1 cellular context compared by ENCODE assay signal in the genomic region with DNA sequence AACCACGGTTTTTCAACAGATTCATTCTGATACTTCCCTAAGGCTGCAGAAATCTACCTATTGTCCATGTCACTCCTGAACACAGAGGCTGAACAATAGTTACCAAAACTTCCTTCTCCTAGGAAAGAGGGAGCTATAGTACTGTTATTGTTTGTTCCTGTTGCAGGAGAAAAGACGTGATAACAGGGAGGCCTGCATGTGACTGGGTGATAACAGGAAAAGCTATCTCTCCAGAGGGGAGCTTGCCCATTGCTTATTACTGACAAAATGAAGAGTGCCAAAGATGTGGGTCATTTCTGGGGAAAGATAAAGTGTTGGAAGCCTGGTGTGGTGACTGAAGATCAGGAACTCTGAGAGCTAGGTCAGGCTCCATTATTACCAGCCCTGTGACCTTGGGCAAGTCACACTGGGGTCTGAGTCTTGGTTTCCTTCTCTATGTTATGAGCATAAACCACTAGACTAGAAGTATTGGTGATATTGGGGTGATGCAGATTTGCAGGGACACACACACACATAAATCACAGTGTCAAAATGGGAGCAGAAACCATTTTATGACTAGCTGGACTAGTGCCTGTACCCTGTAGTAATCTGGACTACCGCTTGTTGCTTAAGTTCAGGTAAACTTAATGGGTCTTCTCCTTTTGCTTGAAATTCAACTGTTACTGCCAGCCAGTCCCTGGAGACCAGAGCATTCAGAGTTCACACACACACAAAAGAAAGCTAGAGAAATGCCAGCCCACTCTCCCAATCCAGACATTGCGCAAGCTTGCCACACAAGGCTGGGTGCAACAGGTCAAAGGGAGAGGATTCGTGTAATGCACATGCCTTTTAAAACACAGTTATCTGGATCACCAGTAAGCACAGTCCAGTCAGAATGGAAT.
TF ChIP-seq lines count a peak whose summit lies in the region.

No MANE protein-coding gene starts in this region.

TF ChIP-seq in K562, 482 proteins besides CTCF, POLR2A, EP300 and RAD21 (continued from another document and continues in another):
- TF ChIP-seq, protein P1, sequence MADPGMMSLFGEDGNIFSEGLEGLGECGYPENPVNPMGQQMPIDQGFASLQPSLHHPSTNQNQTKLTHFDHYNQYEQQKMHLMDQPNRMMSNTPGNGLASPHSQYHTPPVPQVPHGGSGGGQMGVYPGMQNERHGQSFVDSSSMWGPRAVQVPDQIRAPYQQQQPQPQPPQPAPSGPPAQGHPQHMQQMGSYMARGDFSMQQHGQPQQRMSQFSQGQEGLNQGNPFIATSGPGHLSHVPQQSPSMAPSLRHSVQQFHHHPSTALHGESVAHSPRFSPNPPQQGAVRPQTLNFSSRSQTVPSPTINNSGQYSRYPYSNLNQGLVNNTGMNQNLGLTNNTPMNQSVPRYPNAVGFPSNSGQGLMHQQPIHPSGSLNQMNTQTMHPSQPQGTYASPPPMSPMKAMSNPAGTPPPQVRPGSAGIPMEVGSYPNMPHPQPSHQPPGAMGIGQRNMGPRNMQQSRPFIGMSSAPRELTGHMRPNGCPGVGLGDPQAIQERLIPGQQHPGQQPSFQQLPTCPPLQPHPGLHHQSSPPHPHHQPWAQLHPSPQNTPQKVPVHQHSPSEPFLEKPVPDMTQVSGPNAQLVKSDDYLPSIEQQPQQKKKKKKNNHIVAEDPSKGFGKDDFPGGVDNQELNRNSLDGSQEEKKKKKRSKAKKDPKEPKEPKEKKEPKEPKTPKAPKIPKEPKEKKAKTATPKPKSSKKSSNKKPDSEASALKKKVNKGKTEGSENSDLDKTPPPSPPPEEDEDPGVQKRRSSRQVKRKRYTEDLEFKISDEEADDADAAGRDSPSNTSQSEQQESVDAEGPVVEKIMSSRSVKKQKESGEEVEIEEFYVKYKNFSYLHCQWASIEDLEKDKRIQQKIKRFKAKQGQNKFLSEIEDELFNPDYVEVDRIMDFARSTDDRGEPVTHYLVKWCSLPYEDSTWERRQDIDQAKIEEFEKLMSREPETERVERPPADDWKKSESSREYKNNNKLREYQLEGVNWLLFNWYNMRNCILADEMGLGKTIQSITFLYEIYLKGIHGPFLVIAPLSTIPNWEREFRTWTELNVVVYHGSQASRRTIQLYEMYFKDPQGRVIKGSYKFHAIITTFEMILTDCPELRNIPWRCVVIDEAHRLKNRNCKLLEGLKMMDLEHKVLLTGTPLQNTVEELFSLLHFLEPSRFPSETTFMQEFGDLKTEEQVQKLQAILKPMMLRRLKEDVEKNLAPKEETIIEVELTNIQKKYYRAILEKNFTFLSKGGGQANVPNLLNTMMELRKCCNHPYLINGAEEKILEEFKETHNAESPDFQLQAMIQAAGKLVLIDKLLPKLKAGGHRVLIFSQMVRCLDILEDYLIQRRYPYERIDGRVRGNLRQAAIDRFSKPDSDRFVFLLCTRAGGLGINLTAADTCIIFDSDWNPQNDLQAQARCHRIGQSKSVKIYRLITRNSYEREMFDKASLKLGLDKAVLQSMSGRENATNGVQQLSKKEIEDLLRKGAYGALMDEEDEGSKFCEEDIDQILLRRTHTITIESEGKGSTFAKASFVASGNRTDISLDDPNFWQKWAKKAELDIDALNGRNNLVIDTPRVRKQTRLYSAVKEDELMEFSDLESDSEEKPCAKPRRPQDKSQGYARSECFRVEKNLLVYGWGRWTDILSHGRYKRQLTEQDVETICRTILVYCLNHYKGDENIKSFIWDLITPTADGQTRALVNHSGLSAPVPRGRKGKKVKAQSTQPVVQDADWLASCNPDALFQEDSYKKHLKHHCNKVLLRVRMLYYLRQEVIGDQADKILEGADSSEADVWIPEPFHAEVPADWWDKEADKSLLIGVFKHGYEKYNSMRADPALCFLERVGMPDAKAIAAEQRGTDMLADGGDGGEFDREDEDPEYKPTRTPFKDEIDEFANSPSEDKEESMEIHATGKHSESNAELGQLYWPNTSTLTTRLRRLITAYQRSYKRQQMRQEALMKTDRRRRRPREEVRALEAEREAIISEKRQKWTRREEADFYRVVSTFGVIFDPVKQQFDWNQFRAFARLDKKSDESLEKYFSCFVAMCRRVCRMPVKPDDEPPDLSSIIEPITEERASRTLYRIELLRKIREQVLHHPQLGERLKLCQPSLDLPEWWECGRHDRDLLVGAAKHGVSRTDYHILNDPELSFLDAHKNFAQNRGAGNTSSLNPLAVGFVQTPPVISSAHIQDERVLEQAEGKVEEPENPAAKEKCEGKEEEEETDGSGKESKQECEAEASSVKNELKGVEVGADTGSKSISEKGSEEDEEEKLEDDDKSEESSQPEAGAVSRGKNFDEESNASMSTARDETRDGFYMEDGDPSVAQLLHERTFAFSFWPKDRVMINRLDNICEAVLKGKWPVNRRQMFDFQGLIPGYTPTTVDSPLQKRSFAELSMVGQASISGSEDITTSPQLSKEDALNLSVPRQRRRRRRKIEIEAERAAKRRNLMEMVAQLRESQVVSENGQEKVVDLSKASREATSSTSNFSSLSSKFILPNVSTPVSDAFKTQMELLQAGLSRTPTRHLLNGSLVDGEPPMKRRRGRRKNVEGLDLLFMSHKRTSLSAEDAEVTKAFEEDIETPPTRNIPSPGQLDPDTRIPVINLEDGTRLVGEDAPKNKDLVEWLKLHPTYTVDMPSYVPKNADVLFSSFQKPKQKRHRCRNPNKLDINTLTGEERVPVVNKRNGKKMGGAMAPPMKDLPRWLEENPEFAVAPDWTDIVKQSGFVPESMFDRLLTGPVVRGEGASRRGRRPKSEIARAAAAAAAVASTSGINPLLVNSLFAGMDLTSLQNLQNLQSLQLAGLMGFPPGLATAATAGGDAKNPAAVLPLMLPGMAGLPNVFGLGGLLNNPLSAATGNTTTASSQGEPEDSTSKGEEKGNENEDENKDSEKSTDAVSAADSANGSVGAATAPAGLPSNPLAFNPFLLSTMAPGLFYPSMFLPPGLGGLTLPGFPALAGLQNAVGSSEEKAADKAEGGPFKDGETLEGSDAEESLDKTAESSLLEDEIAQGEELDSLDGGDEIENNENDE (IDR thresholded peaks at IDR 0.05; ENCODE audit: low read depth, low read length), result no peak
- TF ChIP-seq ARNT (IDR thresholded peaks at IDR 0.05) (peak in 1 of 2 experiments; percentile 41; a peak in 1 of 4 replicates), GATA2 (CRISPR knock-in tag; IDR thresholded peaks at IDR 0.05) (no peak), EP400 (IDR thresholded peaks at IDR 0.05) (no peak), E2F3 (CRISPR knock-in tag; IDR thresholded peaks at IDR 0.05) (no peak), ZNF311 (CRISPR knock-in tag; IDR thresholded peaks at IDR 0.05) (no peak), TBL1XR1 (IDR thresholded peaks at IDR 0.05; ENCODE audit: low read length in 2 of 2) (peak in 1 of 2 experiments; percentile 64; a peak in 1 of 4 replicates), BHLHE40 (IDR thresholded peaks at IDR 0.05; ENCODE audit: low read length) (peak; percentile 90), ZNF699 (CRISPR knock-in tag; IDR thresholded peaks at IDR 0.05; ENCODE audit: insufficient replicate concordance) (no peak), NELFE (IDR thresholded peaks at IDR 0.05; ENCODE audit: insufficient read depth, insufficient read length) (no peak), DPF2 (IDR thresholded peaks at IDR 0.05) (peak; percentile 70), NFE2 (IDR thresholded peaks at IDR 0.05; ENCODE audit: low read depth) (no peak), MAFK (IDR thresholded peaks at IDR 0.05; ENCODE audit: low read length) (no peak), HMG20B (CRISPR knock-in tag; IDR thresholded peaks at IDR 0.05) (no peak), CCNT2 (IDR thresholded peaks at IDR 0.05; ENCODE audit: borderline replicate concordance, extremely low read depth, insufficient read length, low read depth, low read length) (peak; percentile 48), TAF1 (IDR thresholded peaks at IDR 0.05; ENCODE audit: control insufficient read depth, extremely low read depth, insufficient read depth, low read length, severe bottlenecking) (no peak), ZNF785 (CRISPR knock-in tag; IDR thresholded peaks at IDR 0.05) (no peak), HEY1 (CRISPR knock-in tag; IDR thresholded peaks at IDR 0.05; ENCODE audit: borderline replicate concordance) (no peak), FOXM1 (IDR thresholded peaks at IDR 0.05; ENCODE audit: low read depth) (0 out of 2 replicates have a peak, but pooled peaks have one; percentile 30), FOXM1 (CRISPR knock-in tag; IDR thresholded peaks at IDR 0.05; ENCODE audit: low read depth) (no peak), ZNF408 (CRISPR knock-in tag; IDR thresholded peaks at IDR 0.05; ENCODE audit: low read depth) (no peak), CHD1 (IDR thresholded peaks at IDR 0.05; ENCODE audit: low read length) (no peak), JUND (IDR thresholded peaks at IDR 0.05; ENCODE audit: borderline replicate concordance, low read depth, low read length) (no peak), JUND (tag; IDR thresholded peaks at IDR 0.05; ENCODE audit: borderline replicate concordance, low read depth, low read length) (peak; percentile 42; the same call in 1 of the 3 replicates), HDAC3 (IDR thresholded peaks at IDR 0.05; ENCODE audit: borderline replicate concordance, partially characterized antibody) (peak; percentile 40), SMC3 (conservative IDR thresholded peaks at IDR 0.05; ENCODE audit: insufficient read depth, low read depth, low read length) (no peak), TAF9B (IDR thresholded peaks at IDR 0.05; ENCODE audit: partially characterized antibody) (no peak), ZNF253 (CRISPR knock-in tag; conservative IDR thresholded peaks at IDR 0.05) (no peak), MEIS2 (IDR thresholded peaks at IDR 0.05; ENCODE audit: partially characterized antibody) (peak; percentile 62)
- TF ChIP-seq, protein P2, sequence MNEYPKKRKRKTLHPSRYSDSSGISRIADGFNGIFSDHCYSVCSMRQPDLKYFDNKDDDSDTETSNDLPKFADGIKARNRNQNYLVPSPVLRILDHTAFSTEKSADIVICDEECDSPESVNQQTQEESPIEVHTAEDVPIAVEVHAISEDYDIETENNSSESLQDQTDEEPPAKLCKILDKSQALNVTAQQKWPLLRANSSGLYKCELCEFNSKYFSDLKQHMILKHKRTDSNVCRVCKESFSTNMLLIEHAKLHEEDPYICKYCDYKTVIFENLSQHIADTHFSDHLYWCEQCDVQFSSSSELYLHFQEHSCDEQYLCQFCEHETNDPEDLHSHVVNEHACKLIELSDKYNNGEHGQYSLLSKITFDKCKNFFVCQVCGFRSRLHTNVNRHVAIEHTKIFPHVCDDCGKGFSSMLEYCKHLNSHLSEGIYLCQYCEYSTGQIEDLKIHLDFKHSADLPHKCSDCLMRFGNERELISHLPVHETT (CRISPR knock-in tag; conservative IDR thresholded peaks at IDR 0.05 in 1 of 2, IDR thresholded peaks at IDR 0.05 in 1 of 2), result peak in 1 of 2 experiments; percentile 57; a peak in 1 of 4 replicates
- TF ChIP-seq, protein P3, sequence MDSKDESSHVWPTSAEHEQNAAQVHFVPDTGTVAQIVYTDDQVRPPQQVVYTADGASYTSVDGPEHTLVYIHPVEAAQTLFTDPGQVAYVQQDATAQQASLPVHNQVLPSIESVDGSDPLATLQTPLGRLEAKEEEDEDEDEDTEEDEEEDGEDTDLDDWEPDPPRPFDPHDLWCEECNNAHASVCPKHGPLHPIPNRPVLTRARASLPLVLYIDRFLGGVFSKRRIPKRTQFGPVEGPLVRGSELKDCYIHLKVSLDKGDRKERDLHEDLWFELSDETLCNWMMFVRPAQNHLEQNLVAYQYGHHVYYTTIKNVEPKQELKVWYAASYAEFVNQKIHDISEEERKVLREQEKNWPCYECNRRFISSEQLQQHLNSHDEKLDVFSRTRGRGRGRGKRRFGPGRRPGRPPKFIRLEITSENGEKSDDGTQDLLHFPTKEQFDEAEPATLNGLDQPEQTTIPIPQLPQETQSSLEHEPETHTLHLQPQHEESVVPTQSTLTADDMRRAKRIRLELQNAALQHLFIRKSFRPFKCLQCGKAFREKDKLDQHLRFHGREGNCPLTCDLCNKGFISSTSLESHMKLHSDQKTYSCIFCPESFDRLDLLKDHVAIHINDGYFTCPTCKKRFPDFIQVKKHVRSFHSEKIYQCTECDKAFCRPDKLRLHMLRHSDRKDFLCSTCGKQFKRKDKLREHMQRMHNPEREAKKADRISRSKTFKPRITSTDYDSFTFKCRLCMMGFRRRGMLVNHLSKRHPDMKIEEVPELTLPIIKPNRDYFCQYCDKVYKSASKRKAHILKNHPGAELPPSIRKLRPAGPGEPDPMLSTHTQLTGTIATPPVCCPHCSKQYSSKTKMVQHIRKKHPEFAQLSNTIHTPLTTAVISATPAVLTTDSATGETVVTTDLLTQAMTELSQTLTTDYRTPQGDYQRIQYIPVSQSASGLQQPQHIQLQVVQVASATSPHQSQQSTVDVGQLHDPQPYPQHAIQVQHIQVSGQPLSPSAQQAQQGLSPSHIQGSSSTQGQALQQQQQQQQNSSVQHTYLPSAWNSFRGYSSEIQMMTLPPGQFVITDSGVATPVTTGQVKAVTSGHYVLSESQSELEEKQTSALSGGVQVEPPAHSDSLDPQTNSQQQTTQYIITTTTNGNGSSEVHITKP (IDR thresholded peaks at IDR 0.05; ENCODE audit: partially characterized antibody), result peak; percentile 15
- TF ChIP-seq, protein P4, sequence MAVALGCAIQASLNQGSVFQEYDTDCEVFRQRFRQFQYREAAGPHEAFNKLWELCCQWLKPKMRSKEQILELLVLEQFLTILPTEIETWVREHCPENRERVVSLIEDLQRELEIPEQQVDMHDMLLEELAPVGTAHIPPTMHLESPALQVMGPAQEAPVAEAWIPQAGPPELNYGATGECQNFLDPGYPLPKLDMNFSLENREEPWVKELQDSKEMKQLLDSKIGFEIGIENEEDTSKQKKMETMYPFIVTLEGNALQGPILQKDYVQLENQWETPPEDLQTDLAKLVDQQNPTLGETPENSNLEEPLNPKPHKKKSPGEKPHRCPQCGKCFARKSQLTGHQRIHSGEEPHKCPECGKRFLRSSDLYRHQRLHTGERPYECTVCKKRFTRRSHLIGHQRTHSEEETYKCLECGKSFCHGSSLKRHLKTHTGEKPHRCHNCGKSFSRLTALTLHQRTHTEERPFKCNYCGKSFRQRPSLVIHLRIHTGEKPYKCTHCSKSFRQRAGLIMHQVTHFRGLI (CRISPR knock-in tag; IDR thresholded peaks at IDR 0.05), result no peak
- TF ChIP-seq, protein P5, sequence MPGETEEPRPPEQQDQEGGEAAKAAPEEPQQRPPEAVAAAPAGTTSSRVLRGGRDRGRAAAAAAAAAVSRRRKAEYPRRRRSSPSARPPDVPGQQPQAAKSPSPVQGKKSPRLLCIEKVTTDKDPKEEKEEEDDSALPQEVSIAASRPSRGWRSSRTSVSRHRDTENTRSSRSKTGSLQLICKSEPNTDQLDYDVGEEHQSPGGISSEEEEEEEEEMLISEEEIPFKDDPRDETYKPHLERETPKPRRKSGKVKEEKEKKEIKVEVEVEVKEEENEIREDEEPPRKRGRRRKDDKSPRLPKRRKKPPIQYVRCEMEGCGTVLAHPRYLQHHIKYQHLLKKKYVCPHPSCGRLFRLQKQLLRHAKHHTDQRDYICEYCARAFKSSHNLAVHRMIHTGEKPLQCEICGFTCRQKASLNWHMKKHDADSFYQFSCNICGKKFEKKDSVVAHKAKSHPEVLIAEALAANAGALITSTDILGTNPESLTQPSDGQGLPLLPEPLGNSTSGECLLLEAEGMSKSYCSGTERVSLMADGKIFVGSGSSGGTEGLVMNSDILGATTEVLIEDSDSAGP (CRISPR knock-in tag; IDR thresholded peaks at IDR 0.05), result no peak
- TF ChIP-seq, protein P6, sequence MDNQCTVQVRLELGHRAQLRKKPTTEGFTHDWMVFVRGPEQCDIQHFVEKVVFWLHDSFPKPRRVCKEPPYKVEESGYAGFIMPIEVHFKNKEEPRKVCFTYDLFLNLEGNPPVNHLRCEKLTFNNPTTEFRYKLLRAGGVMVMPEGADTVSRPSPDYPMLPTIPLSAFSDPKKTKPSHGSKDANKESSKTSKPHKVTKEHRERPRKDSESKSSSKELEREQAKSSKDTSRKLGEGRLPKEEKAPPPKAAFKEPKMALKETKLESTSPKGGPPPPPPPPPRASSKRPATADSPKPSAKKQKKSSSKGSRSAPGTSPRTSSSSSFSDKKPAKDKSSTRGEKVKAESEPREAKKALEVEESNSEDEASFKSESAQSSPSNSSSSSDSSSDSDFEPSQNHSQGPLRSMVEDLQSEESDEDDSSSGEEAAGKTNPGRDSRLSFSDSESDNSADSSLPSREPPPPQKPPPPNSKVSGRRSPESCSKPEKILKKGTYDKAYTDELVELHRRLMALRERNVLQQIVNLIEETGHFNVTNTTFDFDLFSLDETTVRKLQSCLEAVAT (IDR thresholded peaks at IDR 0.05), result no peak
